ENCODE assay signal across 1 cellular context in the genomic region with DNA sequence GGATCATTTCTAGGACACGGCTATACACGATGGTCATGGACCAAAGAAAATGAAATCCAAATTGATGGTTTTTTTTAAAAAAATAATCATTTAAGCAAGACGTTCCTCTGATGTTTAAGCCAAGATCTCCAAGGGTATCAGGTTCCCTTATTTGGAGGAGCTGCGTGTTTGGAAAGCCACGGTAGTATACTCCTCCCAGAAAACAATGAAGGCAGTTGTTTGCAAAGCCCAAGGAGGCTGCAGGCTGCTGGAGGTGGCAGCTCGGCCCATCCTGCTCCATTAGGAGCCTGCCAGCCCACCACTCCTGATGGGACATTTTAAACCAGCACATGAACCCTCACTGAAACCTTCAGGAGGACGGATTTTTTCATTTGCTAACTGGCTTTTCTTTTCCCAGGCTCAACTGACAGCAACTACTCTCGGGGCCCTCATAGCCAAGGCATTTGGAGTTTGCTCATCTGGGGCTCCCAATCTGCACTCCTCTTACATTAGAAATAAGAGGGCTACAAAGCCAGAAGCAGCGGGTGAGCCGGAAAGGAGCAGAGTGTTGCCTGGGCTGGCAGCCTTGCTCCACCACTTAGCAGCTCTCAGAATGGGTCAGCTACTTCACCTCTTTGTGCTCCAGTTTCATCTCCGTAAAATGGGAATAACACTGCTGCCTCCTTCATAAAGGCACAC.
TF ChIP-seq lines count a peak whose summit lies in the region.

No MANE protein-coding gene starts in this region.

TF ChIP-seq in SK-N-SH treated with all-trans-retinoic acid at 6 μM for 48 hours, 23 proteins besides CTCF, POLR2A, EP300 and RAD21 (continued from another document):
- TF ChIP-seq, protein P1, sequence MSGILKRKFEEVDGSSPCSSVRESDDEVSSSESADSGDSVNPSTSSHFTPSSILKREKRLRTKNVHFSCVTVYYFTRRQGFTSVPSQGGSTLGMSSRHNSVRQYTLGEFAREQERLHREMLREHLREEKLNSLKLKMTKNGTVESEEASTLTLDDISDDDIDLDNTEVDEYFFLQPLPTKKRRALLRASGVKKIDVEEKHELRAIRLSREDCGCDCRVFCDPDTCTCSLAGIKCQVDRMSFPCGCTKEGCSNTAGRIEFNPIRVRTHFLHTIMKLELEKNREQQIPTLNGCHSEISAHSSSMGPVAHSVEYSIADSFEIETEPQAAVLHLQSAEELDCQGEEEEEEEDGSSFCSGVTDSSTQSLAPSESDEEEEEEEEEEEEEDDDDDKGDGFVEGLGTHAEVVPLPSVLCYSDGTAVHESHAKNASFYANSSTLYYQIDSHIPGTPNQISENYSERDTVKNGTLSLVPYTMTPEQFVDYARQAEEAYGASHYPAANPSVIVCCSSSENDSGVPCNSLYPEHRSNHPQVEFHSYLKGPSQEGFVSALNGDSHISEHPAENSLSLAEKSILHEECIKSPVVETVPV (CRISPR knock-in tag; IDR thresholded peaks at IDR 0.05) = no peak
- TF ChIP-seq ZNF565 (CRISPR knock-in tag; conservative IDR thresholded peaks at IDR 0.05; ENCODE audit: low read depth) (no peak), ZC3H10 (CRISPR knock-in tag; IDR thresholded peaks at IDR 0.05) (no peak), BACH2 (CRISPR knock-in tag; IDR thresholded peaks at IDR 0.05; ENCODE audit: borderline replicate concordance) (no peak), OSR1 (CRISPR knock-in tag; IDR thresholded peaks at IDR 0.05) (no peak), PPARA (CRISPR knock-in tag; IDR thresholded peaks at IDR 0.05; ENCODE audit: borderline replicate concordance) (no peak), ZFP30 (CRISPR knock-in tag; IDR thresholded peaks at IDR 0.05) (no peak), ZFP3 (CRISPR knock-in tag; IDR thresholded peaks at IDR 0.05) (no peak), ISL1 (CRISPR knock-in tag; IDR thresholded peaks at IDR 0.05) (no peak), CSDC2 (CRISPR knock-in tag; IDR thresholded peaks at IDR 0.05) (no peak), TOX (CRISPR knock-in tag; IDR thresholded peaks at IDR 0.05; ENCODE audit: borderline replicate concordance) (no peak)
- TF ChIP-seq, protein P2, sequence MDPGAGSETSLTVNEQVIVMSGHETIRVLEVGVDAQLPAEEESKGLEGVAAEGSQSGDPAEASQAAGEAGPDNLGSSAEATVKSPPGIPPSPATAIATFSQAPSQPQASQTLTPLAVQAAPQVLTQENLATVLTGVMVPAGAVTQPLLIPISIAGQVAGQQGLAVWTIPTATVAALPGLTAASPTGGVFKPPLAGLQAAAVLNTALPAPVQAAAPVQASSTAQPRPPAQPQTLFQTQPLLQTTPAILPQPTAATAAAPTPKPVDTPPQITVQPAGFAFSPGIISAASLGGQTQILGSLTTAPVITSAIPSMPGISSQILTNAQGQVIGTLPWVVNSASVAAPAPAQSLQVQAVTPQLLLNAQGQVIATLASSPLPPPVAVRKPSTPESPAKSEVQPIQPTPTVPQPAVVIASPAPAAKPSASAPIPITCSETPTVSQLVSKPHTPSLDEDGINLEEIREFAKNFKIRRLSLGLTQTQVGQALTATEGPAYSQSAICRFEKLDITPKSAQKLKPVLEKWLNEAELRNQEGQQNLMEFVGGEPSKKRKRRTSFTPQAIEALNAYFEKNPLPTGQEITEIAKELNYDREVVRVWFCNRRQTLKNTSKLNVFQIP (CRISPR knock-in tag; IDR thresholded peaks at IDR 0.05; ENCODE audit: borderline replicate concordance, low read depth) = no peak
- TF ChIP-seq, protein P3, sequence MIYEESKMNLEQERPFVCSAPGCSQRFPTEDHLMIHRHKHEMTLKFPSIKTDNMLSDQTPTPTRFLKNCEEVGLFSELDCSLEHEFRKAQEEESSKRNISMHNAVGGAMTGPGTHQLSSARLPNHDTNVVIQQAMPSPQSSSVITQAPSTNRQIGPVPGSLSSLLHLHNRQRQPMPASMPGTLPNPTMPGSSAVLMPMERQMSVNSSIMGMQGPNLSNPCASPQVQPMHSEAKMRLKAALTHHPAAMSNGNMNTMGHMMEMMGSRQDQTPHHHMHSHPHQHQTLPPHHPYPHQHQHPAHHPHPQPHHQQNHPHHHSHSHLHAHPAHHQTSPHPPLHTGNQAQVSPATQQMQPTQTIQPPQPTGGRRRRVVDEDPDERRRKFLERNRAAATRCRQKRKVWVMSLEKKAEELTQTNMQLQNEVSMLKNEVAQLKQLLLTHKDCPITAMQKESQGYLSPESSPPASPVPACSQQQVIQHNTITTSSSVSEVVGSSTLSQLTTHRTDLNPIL (CRISPR knock-in tag; IDR thresholded peaks at IDR 0.05; ENCODE audit: low read depth) = no peak
- TF ChIP-seq, protein P4, sequence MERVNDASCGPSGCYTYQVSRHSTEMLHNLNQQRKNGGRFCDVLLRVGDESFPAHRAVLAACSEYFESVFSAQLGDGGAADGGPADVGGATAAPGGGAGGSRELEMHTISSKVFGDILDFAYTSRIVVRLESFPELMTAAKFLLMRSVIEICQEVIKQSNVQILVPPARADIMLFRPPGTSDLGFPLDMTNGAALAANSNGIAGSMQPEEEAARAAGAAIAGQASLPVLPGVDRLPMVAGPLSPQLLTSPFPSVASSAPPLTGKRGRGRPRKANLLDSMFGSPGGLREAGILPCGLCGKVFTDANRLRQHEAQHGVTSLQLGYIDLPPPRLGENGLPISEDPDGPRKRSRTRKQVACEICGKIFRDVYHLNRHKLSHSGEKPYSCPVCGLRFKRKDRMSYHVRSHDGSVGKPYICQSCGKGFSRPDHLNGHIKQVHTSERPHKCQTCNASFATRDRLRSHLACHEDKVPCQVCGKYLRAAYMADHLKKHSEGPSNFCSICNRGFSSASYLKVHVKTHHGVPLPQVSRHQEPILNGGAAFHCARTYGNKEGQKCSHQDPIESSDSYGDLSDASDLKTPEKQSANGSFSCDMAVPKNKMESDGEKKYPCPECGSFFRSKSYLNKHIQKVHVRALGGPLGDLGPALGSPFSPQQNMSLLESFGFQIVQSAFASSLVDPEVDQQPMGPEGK (CRISPR knock-in tag; IDR thresholded peaks at IDR 0.05; ENCODE audit: borderline replicate concordance) = no peak
TF ChIP-seq in SK-N-SH treated with all-trans-retinoic acid at 6 μM for 48 hours: peak in this region for 0.
